Comparison of ENCODE assay signal across 31 cellular contexts in the genomic region with DNA sequence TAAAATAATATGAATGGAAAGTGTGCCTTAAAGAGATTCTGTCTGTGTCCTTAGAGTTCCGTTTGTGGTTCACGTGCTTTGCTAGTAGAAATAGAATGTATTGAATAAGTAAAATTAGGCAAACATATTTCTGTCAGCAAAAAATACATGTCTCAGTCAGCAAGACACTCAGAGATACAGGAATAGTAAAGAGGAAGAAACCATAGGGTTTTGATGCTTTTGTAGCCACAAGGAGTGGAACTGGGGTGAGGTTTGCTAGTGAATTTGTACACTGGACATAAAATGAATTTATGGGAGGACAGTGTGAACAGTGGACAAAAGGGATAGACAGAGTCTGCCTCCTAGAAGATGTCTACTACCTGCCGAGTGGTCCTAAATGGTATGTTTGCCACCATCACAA.
"Had no signal": no experiment of that assay in that cellular context is flagged by ENCODE, and none has a peak within 500 bp of the region (broad histone marks: within the 10 kb centered on the region; RNA-seq: fewer than 3 reads in every experiment).

No MANE protein-coding gene starts in this region.

- H3K4me1 Mint-ChIP-seq: activated CD4-positive, alpha-beta T cell treated with anti-CD3 and anti-CD28 coated beads for 36 hours; activated naive CD4-positive, alpha-beta T cell treated with anti-CD3 and anti-CD28 coated beads, Interleukin-2, amount 10 ng/mL, durations not matched to agents 7 days and 5 days; activated naive CD8-positive, alpha-beta T cell treated with anti-CD3 and anti-CD28 coated beads, Interleukin-2, amount 50 U/mL, for 24 hours; WTC11 had no signal

- H3K27me3 ChIP-seq: SJSA1 had no signal

- DNase-seq: activated CD4-positive, alpha-beta memory T cell treated with anti-CD3 and anti-CD28 coated beads for 36 hours; activated CD4-positive, alpha-beta T cell treated with anti-CD3 and anti-CD28 coated beads for 36 hours; activated CD4-positive, alpha-beta T cell treated with anti-CD3 and anti-CD28 coated beads, Interleukin-2, amount 50 U/mL, for 1 hour; activated CD8-positive, alpha-beta memory T cell treated with anti-CD3 and anti-CD28 coated beads, Interleukin-2, amount 50 U/mL, for 4 hours; activated naive CD4-positive, alpha-beta T cell treated with anti-CD3 and anti-CD28 coated beads, Interleukin-2, amount 10 ng/mL, durations not matched to agents 7 days and 5 days; activated naive CD8-positive, alpha-beta T cell treated with anti-CD3 and anti-CD28 coated beads, Interleukin-2, amount 50 U/mL, for 24 hours; activated T-cell treated with anti-CD3 and anti-CD28 coated beads for 4 hours; activated T-cell treated with anti-CD3 and anti-CD28 coated beads, Interleukin-2, amount 50 U/mL, for 4 hours; anterior cingulate cortex; IMR-90; NCI-H1048; NCI-H1105 treated with DMSO at 0.1 percent for 48 hours; NCI-H1436; NCI-H1694; NCI-H1930; NCI-H2081 treated with DMSO at 0.1 percent for 48 hours; NCI-H226; NCI-H524 treated with DMSO at 0.1 percent for 48 hours; NCI-H748 treated with DMSO at 0.1 percent for 48 hours; PC-9; SHP77 treated with DMSO at 0.1 percent for 48 hours; SK-N-SH had no signal

- H3K9me3 Mint-ChIP-seq: activated CD4-positive, alpha-beta memory T cell treated with anti-CD3 and anti-CD28 coated beads for 36 hours; activated naive CD4-positive, alpha-beta T cell treated with anti-CD3 and anti-CD28 coated beads, Interleukin-2, amount 10 ng/mL, durations not matched to agents 7 days and 5 days; activated naive CD8-positive, alpha-beta T cell treated with anti-CD3 and anti-CD28 coated beads, Interleukin-2, amount 50 U/mL, for 24 hours; activated T-cell treated with anti-CD3 and anti-CD28 coated beads, Interleukin-2, amount 50 U/mL, for 4 hours; activated T-helper 1 cell treated with anti-CD3 and anti-CD28 coated beads, Interleukin-12 subunit alpha, Interleukin-12 subunit beta, Interleukin-2, Interleukin-4 antibody, amounts not matched to agents 30 ng/mL and 10 ng/mL and 1 ng/mL, durations not matched to agents 14 hours and 24 hours and 36 hours; T-helper 1 cell treated with Interleukin-12 subunit alpha and Interleukin-12 subunit beta and Interleukin-4 antibody, amounts not matched to agents 30 μg/mL and 1 μg/mL, for 36 hours; T-helper 2 cell treated with Interferon-gamma antibody and Interleukin-4, amounts not matched to agents 5 μg/mL and 100 μg/mL, for 36 hours had no signal

- H3K36me3 Mint-ChIP-seq: activated CD4-positive, alpha-beta memory T cell treated with anti-CD3 and anti-CD28 coated beads for 36 hours; activated naive CD4-positive, alpha-beta T cell treated with anti-CD3 and anti-CD28 coated beads, Interleukin-2, amount 10 ng/mL, durations not matched to agents 7 days and 5 days; activated naive CD8-positive, alpha-beta T cell; brain; WTC11 had no signal

- H3K36me3 ChIP-seq: SJSA1 had no signal

- H3K4me3 ChIP-seq: K562, PC-9, SJSA1 had no signal

- H3K4me3 Mint-ChIP-seq: activated CD4-positive, alpha-beta memory T cell treated with anti-CD3 and anti-CD28 coated beads for 36 hours; activated CD4-positive, alpha-beta T cell treated with anti-CD3 and anti-CD28 coated beads for 36 hours; activated naive CD4-positive, alpha-beta T cell treated with anti-CD3 and anti-CD28 coated beads, Interleukin-2, amount 10 ng/mL, durations not matched to agents 7 days and 5 days; activated naive CD8-positive, alpha-beta T cell; activated naive CD8-positive, alpha-beta T cell treated with anti-CD3 and anti-CD28 coated beads, Interleukin-2, amount 50 U/mL, for 24 hours; activated T-cell treated with anti-CD3 and anti-CD28 coated beads, Interleukin-2, amount 50 U/mL, for 4 hours; activated T-helper 1 cell treated with anti-CD3 and anti-CD28 coated beads, Interleukin-12 subunit alpha, Interleukin-12 subunit beta, Interleukin-2, Interleukin-4 antibody, amounts not matched to agents 30 ng/mL and 10 ng/mL and 1 ng/mL, durations not matched to agents 14 hours and 24 hours and 36 hours; brain; T-helper 1 cell treated with Interleukin-12 subunit alpha and Interleukin-12 subunit beta and Interleukin-4 antibody, amounts not matched to agents 30 μg/mL and 1 μg/mL, for 36 hours; T-helper 2 cell treated with Interferon-gamma antibody and Interleukin-4, amounts not matched to agents 5 μg/mL and 100 μg/mL, for 36 hours; WTC11 had no signal

- H3K27ac ChIP-seq: PC-9, SJSA1 had no signal

- H3K9me3 ChIP-seq: SJSA1, SK-N-SH had no signal

- H3K27ac Mint-ChIP-seq: activated CD4-positive, alpha-beta memory T cell treated with anti-CD3 and anti-CD28 coated beads for 36 hours; activated CD4-positive, alpha-beta T cell treated with anti-CD3 and anti-CD28 coated beads for 36 hours; activated naive CD4-positive, alpha-beta T cell treated with anti-CD3 and anti-CD28 coated beads, Interleukin-2, amount 10 ng/mL, durations not matched to agents 7 days and 5 days; activated naive CD8-positive, alpha-beta T cell; activated naive CD8-positive, alpha-beta T cell treated with anti-CD3 and anti-CD28 coated beads, Interleukin-2, amount 50 U/mL, for 24 hours; activated T-helper 1 cell treated with anti-CD3 and anti-CD28 coated beads, Interleukin-12 subunit alpha, Interleukin-12 subunit beta, Interleukin-2, Interleukin-4 antibody, amounts not matched to agents 30 ng/mL and 10 ng/mL and 1 ng/mL, durations not matched to agents 14 hours and 24 hours and 36 hours; brain; T-helper 1 cell treated with Interleukin-12 subunit alpha and Interleukin-12 subunit beta and Interleukin-4 antibody, amounts not matched to agents 30 μg/mL and 1 μg/mL, for 36 hours; T-helper 2 cell treated with Interferon-gamma antibody and Interleukin-4, amounts not matched to agents 5 μg/mL and 100 μg/mL, for 36 hours; WTC11 had no signal

- H3K4me1 ChIP-seq: SJSA1 had no signal

- ATAC-seq: activated CD4-positive, alpha-beta T cell treated with anti-CD3 and anti-CD28 coated beads for 36 hours; activated CD4-positive, CD25-positive, alpha-beta regulatory T cell treated with anti-CD3 and anti-CD28 coated beads, Interleukin-2, amount 50 U/mL, for 24 hours; activated naive CD8-positive, alpha-beta T cell treated with anti-CD3 and anti-CD28 coated beads, Interleukin-2, amount 50 U/mL, for 24 hours; activated T-cell treated with anti-CD3 and anti-CD28 coated beads, Interleukin-2, amount 50 U/mL, for 4 hours; K562; WTC11 had no signal

- H3K27me3 Mint-ChIP-seq: activated naive CD4-positive, alpha-beta T cell treated with anti-CD3 and anti-CD28 coated beads, Interleukin-2, amount 10 ng/mL, durations not matched to agents 7 days and 5 days had no signal
